In the genomic region with DNA sequence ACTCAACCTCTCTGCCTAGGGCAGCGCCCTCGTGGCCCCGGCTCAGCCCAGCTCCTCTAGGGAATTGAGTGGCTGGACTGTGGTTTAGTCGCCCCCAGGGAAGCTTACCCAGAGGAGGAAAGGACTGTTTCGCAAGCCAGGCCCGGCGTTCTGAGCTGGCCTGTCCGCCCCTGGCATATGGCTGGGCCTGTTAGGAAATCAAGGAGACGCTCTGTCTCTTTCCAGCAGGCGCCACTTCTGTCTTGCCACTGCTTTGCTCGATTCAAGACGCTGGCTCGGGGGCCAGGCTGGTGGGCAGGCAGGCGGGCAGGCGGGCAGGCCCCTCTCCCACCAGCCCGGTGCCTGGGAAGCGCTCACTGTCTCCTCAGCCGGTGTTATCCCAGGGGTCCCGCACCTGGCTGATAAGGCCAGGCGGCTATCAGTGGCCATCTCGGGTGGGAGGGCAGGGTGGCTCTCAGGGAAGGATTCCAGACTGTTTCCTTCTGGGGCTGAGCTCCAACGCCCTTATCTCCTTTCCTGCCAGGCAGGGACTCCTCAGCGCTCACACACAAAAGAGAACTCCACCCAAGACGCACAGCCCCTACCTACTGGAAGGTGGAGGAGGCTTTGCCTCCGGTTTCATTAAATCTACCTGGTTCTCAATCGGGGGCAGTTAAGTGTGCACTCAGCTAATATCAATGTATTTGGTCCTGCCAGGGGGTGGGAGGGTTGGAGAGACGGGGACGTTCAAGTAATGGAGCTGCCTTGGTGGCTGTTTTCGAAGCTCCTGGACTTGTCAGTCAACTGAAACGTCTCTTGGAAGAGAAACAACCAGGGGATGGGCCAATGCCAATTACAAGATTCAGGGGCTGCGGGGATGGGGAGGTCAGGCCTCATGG, we compare ENCODE assay signal across 8 cellular contexts.
A peak's percentile ranks its signal among the peaks of the same experiment; 100 is the strongest.
DNase-seq lines count a peak whose midpoint lies in the region; ATAC-seq and TF ChIP-seq lines count a peak whose summit lies in the region.

No MANE protein-coding gene starts in this region.

- H3K27ac ChIP-seq in aorta (ENCODE audit: low read depth in 1 of 2, low read length in 2 of 2), result peak overlapping the region in 1 of 2 donors; percentile 35

- no peaks in the 10 kb centered on the region for H3K27me3 ChIP-seq in aorta (ENCODE audit: control insufficient read depth in 1 of 2, insufficient read depth in 2 of 2, low read length in 1 of 2)

- peaks cover 13% of the 10 kb centered on the region for H3K9me3 Mint-ChIP-seq in stimulated activated naive CD8-positive, alpha-beta T cell treated with anti-CD3 and anti-CD28 coated beads, Interleukin-15, Interleukin-2, amounts not matched to agents 100 ng/mL and 50 ng/mL, for 24 hours

- no peak for ATAC-seq in stimulated activated naive CD8-positive, alpha-beta T cell treated with anti-CD3 and anti-CD28 coated beads, Interleukin-15, Interleukin-2, amounts not matched to agents 100 U/mL and 50 U/mL, for 24 hours
- peak; percentile 33 for ATAC-seq in aorta (ENCODE audit: low FRiP score)

- no peak for TF ChIP-seq CTCF in cardiac fibroblast (IDR thresholded peaks at IDR 0.05; ENCODE audit: low read depth, low read length)

- H3K27ac Mint-ChIP-seq in stimulated activated naive CD8-positive, alpha-beta T cell treated with anti-CD3 and anti-CD28 coated beads, Interleukin-15, Interleukin-2, amounts not matched to agents 100 ng/mL and 50 ng/mL, for 24 hours, result peak overlapping the region; percentile 67

- no peaks in the 10 kb centered on the region for H3K9me3 ChIP-seq in aorta (ENCODE audit: control insufficient read depth, low read length)

- H3K4me3 ChIP-seq in cardiac fibroblast (replicated peaks in 1 of 2; ENCODE audit: low read depth in 2 of 2, low read length in 2 of 2) (no peak overlapping the region), aorta (ENCODE audit: low read length in 2 of 2) (no peak overlapping the region)

- WGBS in aorta, 2 donors, result 48 to 61% methylated on average over 31 of the region's 31 CpGs

- no peaks in the 10 kb centered on the region for H3K4me1 ChIP-seq in aorta (ENCODE audit: control insufficient read depth in 1 of 2, insufficient read depth in 2 of 2, low read length in 2 of 2)

- no peak overlapping the region for H3K4me3 Mint-ChIP-seq in stimulated activated naive CD8-positive, alpha-beta T cell treated with anti-CD3 and anti-CD28 coated beads, Interleukin-15, Interleukin-2, amounts not matched to agents 100 ng/mL and 50 ng/mL, for 24 hours

- intact Hi-C loops in aorta (cut with DNase I), result no loop called here

- H3K36me3 Mint-ChIP-seq in stimulated activated naive CD8-positive, alpha-beta T cell treated with anti-CD3 and anti-CD28 coated beads, Interleukin-15, Interleukin-2, amounts not matched to agents 100 ng/mL and 50 ng/mL, for 24 hours (ENCODE audit: low read depth), result no peaks in the 10 kb centered on the region

- no peak for DNase-seq in stimulated activated naive CD8-positive, alpha-beta T cell treated with anti-CD3 and anti-CD28 coated beads, Interleukin-15, Interleukin-2, amounts not matched to agents 100 U/mL and 50 U/mL, for 24 hours
- peak; percentile 82 to 86 for DNase-seq in cardiac fibroblast (ENCODE audit: low read depth in 2 of 2)
- DNase-seq in lung microvascular endothelial cell (ENCODE audit: low read depth in 2 of 2), result peak; percentile 39 to 40
- peak; percentile 88 to 89 for DNase-seq in aorta
- DNase-seq in SHP77 treated with DMSO at 0.1 percent for 48 hours (lab: John Stamatoyannopoulos, UW), result no peak
- no peak for DNase-seq in DMS79 treated with DMSO at 0.1 percent for 48 hours (lab: John Stamatoyannopoulos, UW)
- DNase-seq in cerebellum (ENCODE audit: low spot score), result no peak

- peaks cover 73% of the 10 kb centered on the region for H3K4me1 Mint-ChIP-seq in stimulated activated naive CD8-positive, alpha-beta T cell treated with anti-CD3 and anti-CD28 coated beads, Interleukin-15, Interleukin-2, amounts not matched to agents 100 ng/mL and 50 ng/mL, for 24 hours (ENCODE audit: low read depth)

- no peaks in the 10 kb centered on the region for H3K27me3 Mint-ChIP-seq in stimulated activated naive CD8-positive, alpha-beta T cell treated with anti-CD3 and anti-CD28 coated beads, Interleukin-15, Interleukin-2, amounts not matched to agents 100 ng/mL and 50 ng/mL, for 24 hours

- H3K36me3 ChIP-seq in aorta (ENCODE audit: control insufficient read depth in 1 of 2, insufficient read depth in 2 of 2, low read length in 1 of 2), result no peaks in the 10 kb centered on the region

Comparison
In these comparisons a context has a peak if more than half of its experiments do, and no peak if none do; other contexts are left out.
1. DNase-seq: peak in cardiac fibroblast (2 of 2), lung microvascular endothelial cell (2 of 2) and aorta (2 of 2); none in stimulated activated naive CD8-positive, alpha-beta T cell treated with anti-CD3 and anti-CD28 coated beads, Interleukin-15, Interleukin-2, amounts not matched to agents 100 U/mL and 50 U/mL, for 24 hours (single experiment), SHP77 treated with DMSO at 0.1 percent for 48 hours (single experiment), DMS79 treated with DMSO at 0.1 percent for 48 hours (single experiment) and cerebellum (single experiment).